22 cellular contexts compared by ENCODE assay signal in the genomic region with DNA sequence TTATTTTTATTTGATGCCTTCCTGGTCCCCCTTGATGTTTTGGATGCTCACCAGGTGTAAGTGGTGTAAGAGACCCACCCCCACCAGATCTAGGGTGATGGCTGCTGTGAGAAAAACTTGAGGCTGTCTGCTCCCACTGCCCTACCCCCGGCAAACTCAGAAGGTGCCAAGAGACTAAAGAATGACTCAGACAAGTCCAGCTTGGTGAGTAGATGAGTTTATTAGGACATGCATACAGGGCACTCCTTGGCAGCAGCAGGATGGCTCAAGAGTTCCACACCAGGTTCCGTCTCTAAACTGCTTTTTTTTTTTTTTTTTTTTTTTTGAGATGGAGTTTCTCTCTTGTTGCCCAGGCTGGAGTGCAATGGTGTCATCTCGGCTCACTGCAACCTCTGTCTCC.
"Had no signal": no experiment of that assay in that cellular context is flagged by ENCODE, and none has a peak within 500 bp of the region (broad histone marks: within the 10 kb centered on the region; RNA-seq: fewer than 3 reads in every experiment).

No MANE protein-coding gene starts in this region.

- ATAC-seq: left lobe of liver; natural killer cell; psoas muscle; sciatic nerve; stimulated activated effector memory CD8-positive, alpha-beta T cell treated with anti-CD3 and anti-CD28 coated beads, Interleukin-12 subunit alpha, Interleukin-12 subunit beta, amount 100 ng/mL, for 72 hours had no signal

- H3K4me1 Mint-ChIP-seq: memory B cell; natural killer cell; stimulated activated effector memory CD8-positive, alpha-beta T cell treated with anti-CD3 and anti-CD28 coated beads, Interleukin-12 subunit alpha, Interleukin-12 subunit beta, amount 100 ng/mL, for 72 hours had no signal

- H3K36me3 ChIP-seq: esophagus squamous epithelium, ovary, stomach, thyroid gland, vagina had no signal

- H3K27ac ChIP-seq: esophagus squamous epithelium, ovary, psoas muscle, stomach, thyroid gland, vagina had no signal

- H3K27me3 ChIP-seq: esophagus squamous epithelium, ovary, stomach, thyroid gland, vagina had no signal

- H3K9me3 Mint-ChIP-seq: dendritic cell treated with granulocyte-macrophage colony-stimulating factor and Interleukin-4, amounts not matched to agents 40 ng/mL and 50 ng/mL, for 4 days; natural killer cell had no signal

- H3K4me3 Mint-ChIP-seq: dendritic cell treated with granulocyte-macrophage colony-stimulating factor and Interleukin-4, amounts not matched to agents 40 ng/mL and 50 ng/mL, for 4 days; endodermal cell; memory B cell; natural killer cell; stimulated activated effector memory CD8-positive, alpha-beta T cell treated with anti-CD3 and anti-CD28 coated beads, Interleukin-12 subunit alpha, Interleukin-12 subunit beta, amount 100 ng/mL, for 72 hours had no signal

- H3K4me1 ChIP-seq: esophagus squamous epithelium, psoas muscle, stomach, thyroid gland, vagina had no signal

- H3K4me3 ChIP-seq: esophagus squamous epithelium, lung, ovary, psoas muscle, stomach, thyroid gland, vagina had no signal

- H3K36me3 Mint-ChIP-seq: memory B cell; natural killer cell; stimulated activated effector memory CD8-positive, alpha-beta T cell treated with anti-CD3 and anti-CD28 coated beads, Interleukin-12 subunit alpha, Interleukin-12 subunit beta, amount 100 ng/mL, for 72 hours had no signal

- DNase-seq: effector CD8-positive, alpha-beta T cell; endodermal cell; esophagus squamous epithelium; head of caudate nucleus; natural killer cell; occipital lobe; ovary; posterior cingulate gyrus; psoas muscle; stimulated activated CD4-positive, alpha-beta T cell treated with anti-CD3 and anti-CD28 coated beads, Interleukin-2, amount 100 ng/mL, for 24 hours; stimulated activated CD4-positive, alpha-beta T cell treated with anti-CD3 and anti-CD28 coated beads, Interleukin-4, amount 100 ng/mL, for 24 hours; stimulated activated naive CD4-positive, alpha-beta T cell treated with Interleukin-2 at 50 U/mL for 16 hours; stomach; thyroid gland; trophoblast cell had no signal

- H3K27ac Mint-ChIP-seq: dendritic cell treated with granulocyte-macrophage colony-stimulating factor and Interleukin-4, amounts not matched to agents 40 ng/mL and 50 ng/mL, for 4 days; endodermal cell; memory B cell; natural killer cell; stimulated activated effector memory CD8-positive, alpha-beta T cell treated with anti-CD3 and anti-CD28 coated beads, Interleukin-12 subunit alpha, Interleukin-12 subunit beta, amount 100 ng/mL, for 72 hours had no signal

- H3K9me3 ChIP-seq: esophagus squamous epithelium, ovary, psoas muscle, thyroid gland, vagina had no signal
